ENCODE assay signal across 6 cellular contexts in genomic region chr19:48873476-48874308, GRCh38. TPM values are rescaled to one million over a fixed set of nuclear protein-coding genes. Genes with fewer than 3 reads are reported as not detected.
A peak's percentile ranks its signal among the peaks of the same experiment; 100 is the strongest.
DNase-seq lines count a peak whose midpoint lies in the region; TF ChIP-seq lines count a peak whose summit lies in the region.

No MANE protein-coding gene starts in this region.

- peaks cover 42% of the 10 kb centered on the region for H3K4me1 Mint-ChIP-seq in activated naive CD4-positive, alpha-beta T cell treated with anti-CD3 and anti-CD28 coated beads for 36 hours (ENCODE audit: low read depth)

- H3K4me1 ChIP-seq in stomach, result peaks cover 51 to 67% (median 65%) of the 10 kb centered on the region in 4 donors

- H3K27me3 Mint-ChIP-seq in activated naive CD4-positive, alpha-beta T cell treated with anti-CD3 and anti-CD28 coated beads for 36 hours (ENCODE audit: low read depth), result no peaks in the 10 kb centered on the region

- H3K9me3 ChIP-seq in stomach, result no peaks in the 10 kb centered on the region

- no peaks in the 10 kb centered on the region for H3K27me3 ChIP-seq in stomach

- peaks cover 51% of the 10 kb centered on the region for H3K36me3 Mint-ChIP-seq in activated naive CD4-positive, alpha-beta T cell treated with anti-CD3 and anti-CD28 coated beads for 36 hours (ENCODE audit: low read depth)

- H3K4me3 ChIP-seq in fibroblast of pulmonary artery (replicated peaks; ENCODE audit: low read depth, low read length), result peak overlapping the region; percentile 92
- H3K4me3 ChIP-seq in stomach, result peak overlapping the region; percentile 73 to 100 (median 96)

- WGBS in stomach, 5 donors, result 26 to 31% (median 31%) methylated on average over 14 of the region's 14 CpGs

- peak overlapping the region; percentile 99 for H3K4me3 Mint-ChIP-seq in activated naive CD4-positive, alpha-beta T cell treated with anti-CD3 and anti-CD28 coated beads for 36 hours

- peak overlapping the region; percentile 99 for H3K27ac Mint-ChIP-seq in activated naive CD4-positive, alpha-beta T cell treated with anti-CD3 and anti-CD28 coated beads for 36 hours

- TF ChIP-seq EP300 in stomach (IDR thresholded peaks at IDR 0.05), result no peak

- no peaks in the 10 kb centered on the region for H3K9me3 Mint-ChIP-seq in activated naive CD4-positive, alpha-beta T cell treated with anti-CD3 and anti-CD28 coated beads for 36 hours

- CTCF ChIA-PET in activated naive CD4-positive, alpha-beta T cell treated with anti-CD3 and anti-CD28 coated beads for 36 hours (lab: Charles Lee), result interaction anchor here (1.0 to 2.9 kb wide), 5 partner anchors 16 to 120 kb away, joined by 3 to 11 read pairs (median 5); partner anchors contain the start of genes GYS1 and RUVBL2

- TF ChIP-seq CTCF in fibroblast of pulmonary artery (IDR thresholded peaks at IDR 0.05; ENCODE audit: low read length, missing control alignments) (no peak), stomach (IDR thresholded peaks at IDR 0.05) (no peak), GM20000 (IDR thresholded peaks at IDR 0.05; ENCODE audit: extremely low read depth, missing control alignments) (no peak)

- peak overlapping the region; percentile 98 to 100 (median 100) for H3K27ac ChIP-seq in stomach

- peaks cover 34 to 54% (median 46%) of the 10 kb centered on the region in 4 donors for H3K36me3 ChIP-seq in stomach

- intact Hi-C loops in activated naive CD4-positive, alpha-beta T cell treated with anti-CD3 and anti-CD28 coated beads for 36 hours (cut with micrococcal nuclease), result loop anchor here (2.0 to 10.0 kb wide), 8 partner anchors 39 to 621 kb away; partner anchors contain the start of genes BAX, C19orf73, CARD8 and DHDH
- intact Hi-C loops in stomach (cut with DNase I; ENCODE audit: low total_unique reads), result no loop called here

- no peak for TF ChIP-seq POLR2A in stomach (IDR thresholded peaks at IDR 0.05)

- peak; percentile 18 for DNase-seq in activated naive CD4-positive, alpha-beta T cell treated with anti-CD3 and anti-CD28 coated beads for 36 hours
- no peak for DNase-seq in activated naive CD4-positive, alpha-beta T cell treated with Interleukin-2 at 50 U/mL for 16 hours
- DNase-seq in fibroblast of pulmonary artery (ENCODE audit: low read depth) (peak; percentile 45), stomach (no peak), 8988T (no peak), GM20000 (ENCODE audit: low spot score) (no peak)

RNA-seq across cellular contexts. Expression of gene PPP1R15A, which starts 1.5 kb away (rescaled TPM):
- 10 to 100 TPM; 96.5 to 97.4 TPM for total RNA-seq in activated naive CD4-positive, alpha-beta T cell treated with anti-CD3 and anti-CD28 coated beads for 36 hours
- total RNA-seq in stomach, result 100 to 1,000 TPM in 1 of 5 donors, 10 to 100 TPM in 4; 14.6 to 107 (median 35.1) TPM
- 10 to 100 TPM; 34.6 to 59.8 (median 37.1) TPM for polyA plus RNA-seq in stomach

RNA-seq across cellular contexts. Expression of gene PLEKHA4, which starts 5.3 kb away (rescaled TPM):
- total RNA-seq in activated naive CD4-positive, alpha-beta T cell treated with anti-CD3 and anti-CD28 coated beads for 36 hours, result 1 to 10 TPM; 8.3 to 8.8 TPM
- total RNA-seq in stomach, result 10 to 100 TPM in 2 of 5 donors, 1 to 10 TPM in 3; 1.7 to 35.6 (median 4.8) TPM
- polyA plus RNA-seq in stomach, result 10 to 100 TPM; 30.1 to 85.0 (median 75.3) TPM

RNA-seq across cellular contexts. Expression of gene TULP2, which starts 24.9 kb away (rescaled TPM):
- total RNA-seq in activated naive CD4-positive, alpha-beta T cell treated with anti-CD3 and anti-CD28 coated beads for 36 hours, result under 1 TPM; 0.54 to 0.81 TPM
- 1 to 10 TPM in 2 of 5 donors, not detected in 3; 1.2 to 1.3 TPM for total RNA-seq in stomach
- not detected for polyA plus RNA-seq in stomach

RNA-seq across cellular contexts. Expression of gene NUCB1, which starts 26.4 kb away (rescaled TPM):
- total RNA-seq in activated naive CD4-positive, alpha-beta T cell treated with anti-CD3 and anti-CD28 coated beads for 36 hours, result 100 to 1,000 TPM; 172 to 182 TPM
- 100 to 1,000 TPM; 117 to 503 (median 135) TPM for total RNA-seq in stomach
- 100 to 1,000 TPM in 1 of 3 donors, 10 to 100 TPM in 2; 68.9 to 118 (median 91.5) TPM for polyA plus RNA-seq in stomach

RNA-seq across cellular contexts. Expression of gene HSD17B14, which starts 37.4 kb away (rescaled TPM):
- under 1 TPM in 1 of 2 experiments, not detected in 1; 0.50 TPM for total RNA-seq in activated naive CD4-positive, alpha-beta T cell treated with anti-CD3 and anti-CD28 coated beads for 36 hours
- total RNA-seq in stomach, result 10 to 100 TPM in 2 of 5 donors, 1 to 10 TPM in 2, not detected in 1; 2.8 to 41.4 (median 17.3) TPM
- polyA plus RNA-seq in stomach, result 1 to 10 TPM; 5.4 to 9.8 (median 9.4) TPM

Comparison
In these comparisons a context has a peak if more than half of its experiments do, and no peak if none do; other contexts are left out.
1. DNase-seq: peak in activated naive CD4-positive, alpha-beta T cell treated with anti-CD3 and anti-CD28 coated beads for 36 hours (single experiment) and fibroblast of pulmonary artery (single experiment); none in activated naive CD4-positive, alpha-beta T cell treated with Interleukin-2 at 50 U/mL for 16 hours (single experiment), stomach (single experiment), 8988T (single experiment) and GM20000 (single experiment).